In genomic region chr13:65892859-65893258, GRCh38 we compare ENCODE assay signal across 15 cellular contexts.
"Had no signal": no experiment of that assay in that cellular context is flagged by ENCODE, and none has a peak within 500 bp of the region (broad histone marks: within the 10 kb centered on the region; RNA-seq: fewer than 3 reads in every experiment).

No MANE protein-coding gene starts in this region.

- FAIRE-seq: keratinocyte had no signal

- H3K27ac ChIP-seq: cardiac muscle cell, gastrocnemius medialis, left ventricle myocardium inferior, stomach, thoracic aorta, VCaP had no signal

- H3K36me3 ChIP-seq: cardiac muscle cell, gastrocnemius medialis, left ventricle myocardium inferior, stomach, thoracic aorta had no signal

- H3K9me3 ChIP-seq: gastrocnemius medialis, left ventricle myocardium inferior, stomach, thoracic aorta had no signal

- H3K27me3 ChIP-seq: cardiac muscle cell, gastrocnemius medialis, stomach had no signal

- H3K4me3 ChIP-seq: cardiac muscle cell, gastrocnemius medialis, left ventricle myocardium inferior, stomach, thoracic aorta had no signal

- DNase-seq: activated CD4-positive, alpha-beta memory T cell treated with anti-CD3 and anti-CD28 coated beads, Interleukin-2, amount 10 ng/mL, durations not matched to agents 7 days and 5 days; activated naive CD8-positive, alpha-beta T cell treated with anti-CD3 and anti-CD28 coated beads, Interleukin-2, amount 10 ng/mL, durations not matched to agents 7 days and 5 days; activated T-cell treated with anti-CD3 and anti-CD28 coated beads, Interleukin-2, amount 50 U/mL, for 72 hours; anterior cingulate cortex; cortex of kidney; effector memory CD8-positive, alpha-beta T cell; gastrocnemius medialis; left ventricle myocardium inferior; mesendoderm; stimulated activated CD4-positive, alpha-beta T cell treated with anti-CD3 and anti-CD28 coated beads, Interleukin-4, amount 100 ng/mL, for 24 hours; stomach had no signal

- ATAC-seq: activated T-cell treated with anti-CD3 and anti-CD28 coated beads, Interleukin-2, amount 50 U/mL, for 72 hours; effector memory CD8-positive, alpha-beta T cell; gastrocnemius medialis had no signal

- H3K4me1 ChIP-seq: gastrocnemius medialis, left ventricle myocardium inferior, stomach had no signal
